16 cellular contexts compared by ENCODE assay signal in the genomic region with DNA sequence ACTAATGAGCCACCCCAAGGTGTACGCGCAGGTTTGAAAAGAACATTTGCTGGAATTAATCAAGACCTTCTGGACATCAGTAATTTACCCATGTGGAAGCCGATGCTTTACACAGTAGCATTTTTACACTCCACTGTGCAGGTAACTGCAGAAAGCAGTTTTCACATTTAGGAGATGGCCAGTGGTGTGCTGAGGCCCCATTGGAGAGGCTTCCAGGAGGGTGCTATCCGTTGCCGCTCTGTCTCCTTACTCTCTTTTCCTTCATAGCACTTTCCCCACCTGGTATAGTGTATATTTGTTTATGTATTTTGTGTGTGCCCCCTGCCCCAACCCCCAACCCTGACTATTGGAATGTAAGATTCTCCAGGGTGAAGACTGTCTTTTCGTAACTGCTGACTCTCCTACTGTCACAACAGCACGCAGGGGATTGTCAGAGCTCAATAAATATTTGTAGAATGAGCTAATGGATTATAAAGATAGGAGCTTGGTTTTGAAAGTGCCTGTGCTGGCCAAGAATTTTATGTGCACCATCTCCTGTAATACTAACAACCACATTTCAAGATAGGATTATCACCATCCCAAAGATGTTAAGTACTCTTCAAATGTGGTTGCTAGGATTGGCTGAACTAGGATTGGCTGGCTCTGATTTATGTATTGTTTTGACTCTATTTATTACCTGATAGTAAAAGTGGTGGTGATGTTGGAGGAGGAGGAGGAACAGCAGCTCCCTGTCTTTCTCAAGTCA.
DNase-seq lines count a peak whose midpoint lies in the region; ATAC-seq, FAIRE-seq and TF ChIP-seq lines count a peak whose summit lies in the region.
"Had no signal": no experiment of that assay in that cellular context is flagged by ENCODE, and none has a peak within 500 bp of the region (broad histone marks: within the 10 kb centered on the region; RNA-seq: fewer than 3 reads in every experiment).

No MANE protein-coding gene starts in this region.

- TF ChIP-seq CTCF in 22Rv1 (IDR thresholded peaks at IDR 0.05) (no peak), hepatocyte (IDR thresholded peaks at IDR 0.05; ENCODE audit: poor library complexity) (no peak)

- no peaks in the 10 kb centered on the region for H3K9me3 ChIP-seq in hepatocyte (ENCODE audit: low read depth)
- H3K9me3 ChIP-seq: BE2C, upper lobe of left lung had no signal

- no peaks in the 10 kb centered on the region for H3K9me2 ChIP-seq in hepatocyte (replicated peaks; ENCODE audit: insufficient read depth)

- no peaks in the 10 kb centered on the region for H3K79me2 ChIP-seq in hepatocyte

- no peaks in the 10 kb centered on the region for H3K36me3 ChIP-seq in hepatocyte (replicated peaks; ENCODE audit: insufficient read depth, low read depth)
- H3K36me3 ChIP-seq: BE2C, upper lobe of left lung had no signal

- H3K4me2 ChIP-seq in hepatocyte = peak overlapping the region; percentile 19

- no peak overlapping the region for H2AFZ ChIP-seq in hepatocyte

- 45% methylated on average over 7 of the region's 7 CpGs for WGBS in hepatocyte (ENCODE audit: low lambda C conversion rate, missing lambda C conversion rate)

- H3K4me1 ChIP-seq in hepatocyte (ENCODE audit: insufficient read depth) = peaks cover 21% of the 10 kb centered on the region
- H3K4me1 ChIP-seq: BE2C, upper lobe of left lung had no signal

- peaks cover 16% of the 10 kb centered on the region for H3K27me3 ChIP-seq in hepatocyte
- H3K27me3 ChIP-seq: upper lobe of left lung had no signal

- FAIRE-seq in frontal cortex (lab: Jason Lieb, UNC) = no peak
- FAIRE-seq: G401.6 had no signal

- H3K27ac ChIP-seq in 22Rv1 (peak overlapping the region; percentile 73), hepatocyte (peak overlapping the region; percentile 59)
- H3K27ac ChIP-seq: upper lobe of left lung had no signal

- H3K4me3 ChIP-seq in hepatocyte = no peak overlapping the region
- H3K4me3 ChIP-seq: lung, upper lobe of left lung had no signal

- no peaks in the 10 kb centered on the region for H4K20me1 ChIP-seq in hepatocyte (ENCODE audit: insufficient read depth, poor library complexity, severe bottlenecking)

- DNase-seq in EL (peak; percentile 22), NCI-H748 treated with DMSO at 0.1 percent for 48 hours (lab: John Stamatoyannopoulos, UW) (peak; percentile 5), hepatocyte (ENCODE audit: low spot score) (peak; percentile 51), GF-D8 (lab: John Stamatoyannopoulos, UW) (no peak), frontal cortex (ENCODE audit: low spot score in 2 of 2) (no peak), NCI-H1436 treated with DMSO at 0.1 percent for 48 hours (lab: John Stamatoyannopoulos, UW) (no peak)
- DNase-seq: activated naive CD4-positive, alpha-beta T cell treated with anti-CD3 and anti-CD28 coated beads, Interleukin-2, amount 50 U/mL, for 16 hours; BE2C; NCI-H2171; SIG-M5; upper lobe of left lung had no signal

- no peak for ATAC-seq in HG03175 (IDR thresholded peaks at IDR 0.05; ENCODE audit: unreplicated experiment)
- ATAC-seq: stimulated activated effector memory CD8-positive, alpha-beta T cell treated with anti-CD3 and anti-CD28 coated beads, Interleukin-12 subunit alpha, Interleukin-12 subunit beta, amount 100 ng/mL, for 72 hours had no signal

Comparison
In these comparisons a context has a peak if more than half of its experiments do, and no peak if none do; other contexts are left out.
1. DNase-seq: peak in EL (single experiment), NCI-H748 treated with DMSO at 0.1 percent for 48 hours (single experiment) and hepatocyte (single experiment); none in GF-D8 (single experiment), frontal cortex (0 of 2) and NCI-H1436 treated with DMSO at 0.1 percent for 48 hours (single experiment).